8 cellular contexts compared by ENCODE assay signal in genomic region chr3:33047842-33048834, GRCh38. TPM values are rescaled to one million over a fixed set of nuclear protein-coding genes. Genes with fewer than 3 reads are reported as not detected.
A peak's percentile ranks its signal among the peaks of the same experiment; 100 is the strongest.
DNase-seq lines count a peak whose midpoint lies in the region; ATAC-seq and TF ChIP-seq lines count a peak whose summit lies in the region.

No MANE protein-coding gene starts in this region.

- ATAC-seq in GM21447 (IDR thresholded peaks at IDR 0.05; ENCODE audit: unreplicated experiment): peak; percentile 76

- no peaks in the 10 kb centered on the region for H3K27me3 Mint-ChIP-seq in CD8-positive, alpha-beta memory T cell

- no peaks in the 10 kb centered on the region for H3K27me3 ChIP-seq in CD8-positive, alpha-beta memory T cell (ENCODE audit: insufficient read depth, low read length, poor library complexity, severe bottlenecking)
- no peaks in the 10 kb centered on the region for H3K27me3 ChIP-seq in OCI-LY1 (ENCODE audit: insufficient read depth, low read length)
- H3K27me3 ChIP-seq in effector memory CD4-positive, alpha-beta T cell (replicated peaks; ENCODE audit: control insufficient read depth, insufficient read depth, low read length, poor library complexity, severe bottlenecking): no peaks in the 10 kb centered on the region
- no peaks in the 10 kb centered on the region for H3K27me3 ChIP-seq in esophagus muscularis mucosa

- peaks cover 73% of the 10 kb centered on the region for H3K4me1 ChIP-seq in CD8-positive, alpha-beta memory T cell (ENCODE audit: insufficient read depth, low read length)
- H3K4me1 ChIP-seq in OCI-LY1 (ENCODE audit: insufficient read depth, low read length, severe bottlenecking): peaks cover 48% of the 10 kb centered on the region
- H3K4me1 ChIP-seq in effector memory CD4-positive, alpha-beta T cell (ENCODE audit: control insufficient read depth, insufficient read depth, low read length, poor library complexity, severe bottlenecking): peaks cover 68% of the 10 kb centered on the region
- no peaks in the 10 kb centered on the region for H3K4me1 ChIP-seq in esophagus muscularis mucosa

- H3K9me2 ChIP-seq in OCI-LY1 (ENCODE audit: low read depth, low read length): no peaks in the 10 kb centered on the region

- no peak for TF ChIP-seq CTCF in OCI-LY1 (IDR thresholded peaks at IDR 0.05; ENCODE audit: low read length)
- TF ChIP-seq CTCF in esophagus muscularis mucosa (IDR thresholded peaks at IDR 0.05): no peak

- peaks cover 17 to 29% (median 18%) of the 10 kb centered on the region in 3 donors for H3K36me3 Mint-ChIP-seq in CD8-positive, alpha-beta memory T cell

- TF ChIP-seq EP300 in esophagus muscularis mucosa (IDR thresholded peaks at IDR 0.05): no peak

- H3K79me2 ChIP-seq in OCI-LY1 (ENCODE audit: insufficient read depth, low read length): no peaks in the 10 kb centered on the region

- peak overlapping the region; percentile 34; the same call in 1 of the 2 replicates for H3K4me2 ChIP-seq in OCI-LY1 (ENCODE audit: low read length)

- 85% methylated on average over 6 of the region's 6 CpGs for WGBS in esophagus muscularis mucosa

- no peak overlapping the region for H2AFZ ChIP-seq in OCI-LY1 (ENCODE audit: low read length)

- H4K20me1 ChIP-seq in OCI-LY1 (ENCODE audit: insufficient read depth, low read length): no peaks in the 10 kb centered on the region

- H3K36me3 ChIP-seq in CD8-positive, alpha-beta memory T cell (ENCODE audit: insufficient read depth, low read length): peaks cover 7% of the 10 kb centered on the region
- H3K36me3 ChIP-seq in OCI-LY1 (ENCODE audit: insufficient read depth, low read length): peaks cover 23% of the 10 kb centered on the region; the same call in 1 of the 2 replicates
- H3K36me3 ChIP-seq in effector memory CD4-positive, alpha-beta T cell (ENCODE audit: control insufficient read depth, insufficient read depth, low read length): peaks cover 3% of the 10 kb centered on the region
- peaks cover 25 to 86% (median 72%) of the 10 kb centered on the region in 4 donors for H3K36me3 ChIP-seq in esophagus muscularis mucosa

- peak overlapping the region; percentile 86 to 98 (median 96) for H3K27ac Mint-ChIP-seq in CD8-positive, alpha-beta memory T cell

- CTCF ChIA-PET in CD8-positive, alpha-beta memory T cell (lab: Charles Lee): interaction anchor here (0.6 to 7.3 kb wide), 6 partner anchors 13 to 82 kb away, joined by 3 to 60 read pairs (median 7); no protein-coding TSS in a partner anchor

- intact Hi-C loops in esophagus muscularis mucosa (cut with DNase I): no loop called here

- H3K4me3 ChIP-seq in CD8-positive, alpha-beta memory T cell (ENCODE audit: low read length): peak overlapping the region; percentile 19
- H3K4me3 ChIP-seq in OCI-LY1 (ENCODE audit: low read depth, low read length, poor library complexity, severe bottlenecking): no peak overlapping the region
- H3K4me3 ChIP-seq in effector memory CD4-positive, alpha-beta T cell (ENCODE audit: insufficient read depth, low read depth, low read length, poor library complexity, severe bottlenecking): no peak overlapping the region
- no peak overlapping the region for H3K4me3 ChIP-seq in esophagus muscularis mucosa

- peak overlapping the region; percentile 62 to 87 (median 82) for H3K4me3 Mint-ChIP-seq in CD8-positive, alpha-beta memory T cell

- no peaks in the 10 kb centered on the region for H3K9me3 Mint-ChIP-seq in CD8-positive, alpha-beta memory T cell

- no peaks in the 10 kb centered on the region for H3K9me3 ChIP-seq in CD8-positive, alpha-beta memory T cell (ENCODE audit: low read length)
- H3K9me3 ChIP-seq in OCI-LY1 (ENCODE audit: low read length) (no peaks in the 10 kb centered on the region), esophagus muscularis mucosa (no peaks in the 10 kb centered on the region)
- no peaks in the 10 kb centered on the region for H3K9me3 ChIP-seq in effector memory CD4-positive, alpha-beta T cell (ENCODE audit: control insufficient read depth, low read length)

- no peaks in the 10 kb centered on the region for H3F3A ChIP-seq in OCI-LY1 (ENCODE audit: insufficient read depth, low read length)

- peak overlapping the region; percentile 6; the same call in 1 of the 2 replicates for H3K9ac ChIP-seq in OCI-LY1 (ENCODE audit: low read length)

- DNase-seq in CD8-positive, alpha-beta memory T cell: peak; percentile 31 to 84 (median 80)
- peak; percentile 37 to 51 (median 40) for DNase-seq in effector memory CD4-positive, alpha-beta T cell
- DNase-seq in midbrain (lab: John Stamatoyannopoulos, UW) (no peak), glomerular visceral epithelial cell (ENCODE audit: extremely low spot score) (no peak), esophagus muscularis mucosa (ENCODE audit: extremely low spot score) (no peak), T1000 (lab: John Stamatoyannopoulos, UW) (no peak)

- peaks cover 68 to 91% (median 88%) of the 10 kb centered on the region in 3 donors for H3K4me1 Mint-ChIP-seq in CD8-positive, alpha-beta memory T cell

- POLR2A ChIA-PET in CD8-positive, alpha-beta memory T cell (lab: Charles Lee): interaction anchor here (0.6 to 1.5 kb wide), 6 partner anchors 9 to 554 kb away, joined by 3 to 8 read pairs (median 4); no protein-coding TSS in a partner anchor

- H3K27ac ChIP-seq in CD8-positive, alpha-beta memory T cell (ENCODE audit: low read depth, low read length): no peak overlapping the region
- H3K27ac ChIP-seq in OCI-LY1 (ENCODE audit: low read depth, low read length, poor library complexity, severe bottlenecking): peak overlapping the region; percentile 84
- H3K27ac ChIP-seq in effector memory CD4-positive, alpha-beta T cell (ENCODE audit: insufficient read depth, low read length, poor library complexity, severe bottlenecking): peak overlapping the region; percentile 68
- no peak overlapping the region for H3K27ac ChIP-seq in esophagus muscularis mucosa (replicated peaks in 1 of 4)

- TF ChIP-seq POLR2A in esophagus muscularis mucosa (IDR thresholded peaks at IDR 0.05; ENCODE audit: low read depth): no peak

RNA-seq across cellular contexts. Expression of gene GLB1, which starts 48.8 kb away (rescaled TPM):
- total RNA-seq in CD8-positive, alpha-beta memory T cell: 10 to 100 TPM; 41.5 to 50.9 TPM
- 35.5 TPM for polyA plus RNA-seq in CD8-positive, alpha-beta memory T cell
- 10 to 100 TPM; 19.9 to 36.8 (median 30.3) TPM for total RNA-seq in esophagus muscularis mucosa

RNA-seq across cellular contexts. Expression of gene TMPPE, which starts 48.8 kb away (rescaled TPM):
- 10 to 100 TPM; 12.0 to 13.2 TPM for total RNA-seq in CD8-positive, alpha-beta memory T cell
- polyA plus RNA-seq in CD8-positive, alpha-beta memory T cell: 0.62 TPM
- total RNA-seq in esophagus muscularis mucosa: 1 to 10 TPM; 6.2 to 9.4 (median 7.0) TPM

Comparison
In these comparisons a context has a peak if more than half of its experiments do, and no peak if none do; other contexts are left out.
1. DNase-seq: peak in CD8-positive, alpha-beta memory T cell (5 of 5) and effector memory CD4-positive, alpha-beta T cell (3 of 3); none in midbrain (single experiment), glomerular visceral epithelial cell (single experiment), esophagus muscularis mucosa (single experiment) and T1000 (single experiment).
2. H3K27ac ChIP-seq: peak in OCI-LY1 (single experiment) and effector memory CD4-positive, alpha-beta T cell (single experiment); none in CD8-positive, alpha-beta memory T cell (single experiment) and esophagus muscularis mucosa (0 of 4).